Comparison of ENCODE assay signal across 12 cellular contexts in the genomic region with DNA sequence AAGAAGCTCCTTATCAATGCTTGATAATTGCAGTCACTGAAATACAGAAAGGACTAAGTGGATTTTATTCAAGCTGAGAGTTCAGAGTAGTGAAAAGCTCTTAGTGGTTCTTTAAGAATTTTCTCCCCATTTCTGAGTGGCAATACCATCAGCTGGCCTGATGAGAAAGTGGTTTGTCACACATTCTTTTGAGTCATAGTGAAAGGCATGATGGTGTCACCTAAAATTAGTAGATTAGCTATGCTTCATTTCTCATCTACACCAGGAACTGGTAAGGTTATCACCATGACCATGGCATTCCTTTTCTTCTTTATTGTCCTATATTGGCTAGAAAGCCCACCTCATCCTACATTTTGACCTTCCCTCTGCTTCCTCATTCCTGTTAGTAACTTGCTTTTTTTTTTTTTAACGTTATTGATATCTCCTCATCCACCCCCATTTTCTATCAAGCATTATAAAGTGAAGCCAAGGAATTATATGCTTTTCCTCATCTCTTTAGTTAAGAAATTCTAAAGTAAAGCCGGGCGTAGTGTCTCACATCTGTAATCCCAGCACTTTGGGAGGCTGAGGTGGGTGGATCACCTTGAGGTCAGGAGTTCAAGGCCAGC.
A peak's percentile ranks its signal among the peaks of the same experiment; 100 is the strongest.
DNase-seq lines count a peak whose midpoint lies in the region; ATAC-seq and TF ChIP-seq lines count a peak whose summit lies in the region.
"Had no signal": no experiment of that assay in that cellular context is flagged by ENCODE, and none has a peak within 500 bp of the region (broad histone marks: within the 10 kb centered on the region; RNA-seq: fewer than 3 reads in every experiment).

No MANE protein-coding gene starts in this region.

- ATAC-seq in GM18498 (IDR thresholded peaks at IDR 0.05; ENCODE audit: unreplicated experiment), result peak; percentile 96
- peak; percentile 100 for ATAC-seq in GM19452 (IDR thresholded peaks at IDR 0.05; ENCODE audit: unreplicated experiment)
- ATAC-seq in HG02973 (IDR thresholded peaks at IDR 0.05; ENCODE audit: unreplicated experiment), result peak; percentile 98
- no peak for ATAC-seq in Panc1
- no peak for ATAC-seq in heart right ventricle

- H3K36me3 ChIP-seq in Panc1 (ENCODE audit: control insufficient read depth, insufficient read depth, low read length) (no peaks in the 10 kb centered on the region), heart right ventricle (no peaks in the 10 kb centered on the region)

- in situ Hi-C loops in Panc1 (cut with HindIII; ENCODE audit: low pct_unique_long_range_greater_than_20kb, low sequenced_read_pairs), result no loop called here
- in situ Hi-C loops in KBM-7 (cut with MboI; ENCODE audit: low pct_unique_long_range_greater_than_20kb, low sequenced_read_pairs), result no loop called here

- DNase-seq in Panc1 (ENCODE audit: low read depth, low spot score) (peak; percentile 33), heart right ventricle (no peak), mesenteric fat pad (ENCODE audit: low spot score) (no peak), caudate nucleus (lab: John Stamatoyannopoulos, UW) (no peak), KBM-7 (no peak)
- DNase-seq: DMS 273 treated with DMSO at 0.1 percent for 48 hours; midbrain; NCI-H446 treated with DMSO at 0.1 percent for 48 hours; stimulated activated CD4-positive, alpha-beta T cell treated with anti-CD3 and anti-CD28 coated beads, Interleukin-2, amount 100 ng/mL, for 24 hours had no signal

- H3K9me3 ChIP-seq in Panc1 (ENCODE audit: control insufficient read depth, insufficient read depth, low read depth, low read length) (no peaks in the 10 kb centered on the region), heart right ventricle (no peaks in the 10 kb centered on the region)

- no peak for TF ChIP-seq CTCF in Panc1 (IDR thresholded peaks at IDR 0.05)
- no peak for TF ChIP-seq CTCF in heart right ventricle (IDR thresholded peaks at IDR 0.05)

- H3K27me3 ChIP-seq in Panc1 (ENCODE audit: control insufficient read depth, insufficient read depth, low read length) (no peaks in the 10 kb centered on the region), heart right ventricle (no peaks in the 10 kb centered on the region)

- H3K4me3 ChIP-seq in Panc1 (ENCODE audit: low read depth in 2 of 2, low read length in 2 of 2), result no peak overlapping the region
- H3K4me3 ChIP-seq in heart right ventricle, result no peak overlapping the region

- CTCF ChIA-PET in Panc1 (lab: Charles Lee), result no interaction called here

- no TSS peak for BruUV-seq in Panc1 (replicated peaks; lab: Mats Ljungman, UMichigan)

- POLR2A ChIA-PET in Panc1 (lab: Charles Lee), result no interaction called here

- WGBS in heart right ventricle, 2 donors, result 81 to 92% methylated on average over 3 of the region's 3 CpGs

- H3K27ac ChIP-seq in Panc1 (ENCODE audit: low read length), result no peak overlapping the region
- no peak overlapping the region for H3K27ac ChIP-seq in heart right ventricle
- no peak overlapping the region for H3K27ac ChIP-seq in caudate nucleus (ENCODE audit: low read depth, low read length)

- H3K4me1 ChIP-seq in Panc1 (ENCODE audit: control insufficient read depth, insufficient read depth, low read length) (no peaks in the 10 kb centered on the region), heart right ventricle (peaks cover 0 to 6% (median 0%) of the 10 kb centered on the region in 9 donors)

- intact Hi-C loops in Panc1 (cut with micrococcal nuclease; ENCODE audit: unreplicated experiment), result no loop called here
- intact Hi-C loops in heart right ventricle (cut with DNase I), result no loop called here

Comparison
In these comparisons a context has a peak if more than half of its experiments do, and no peak if none do; other contexts are left out.
1. ATAC-seq: peak in GM18498 (single experiment), GM19452 (single experiment) and HG02973 (single experiment); none in Panc1 (single experiment) and heart right ventricle (0 of 8).